In the genomic region with DNA sequence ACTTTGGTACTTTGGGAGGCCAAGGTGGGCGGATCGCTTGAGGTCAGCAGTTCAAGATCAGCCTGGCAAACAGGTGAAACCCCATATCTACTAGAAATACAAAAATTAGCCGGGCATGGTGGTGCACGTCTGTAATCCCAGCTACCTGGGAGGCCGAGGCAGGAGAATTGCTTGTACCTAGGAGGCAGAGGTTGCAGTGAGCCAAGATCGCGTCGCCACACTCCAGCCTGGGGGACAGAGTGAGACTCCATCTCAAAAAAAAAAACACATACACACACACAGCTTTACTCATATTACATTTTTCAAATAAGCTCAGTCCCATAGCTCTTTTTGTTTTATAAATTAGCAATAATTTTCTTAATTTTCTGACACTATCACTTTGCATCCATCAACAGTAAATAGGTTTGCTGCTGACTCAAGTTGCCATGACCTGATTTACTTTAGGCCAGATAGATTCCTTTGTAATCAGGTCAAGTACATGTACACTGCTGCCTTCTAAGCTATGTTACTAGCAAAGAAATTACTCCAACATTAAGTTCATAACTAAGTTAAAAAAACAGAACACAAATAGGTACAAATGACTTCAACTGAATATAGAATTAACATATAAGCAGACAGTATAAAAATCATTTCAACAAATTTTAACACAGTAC, we compare ENCODE assay signal across 17 cellular contexts.
"Had no signal": no experiment of that assay in that cellular context is flagged by ENCODE, and none has a peak within 500 bp of the region (broad histone marks: within the 10 kb centered on the region; RNA-seq: fewer than 3 reads in every experiment).

No MANE protein-coding gene starts in this region.

- H3K27me3 Mint-ChIP-seq: natural killer cell treated with Interleukin-12 subunit alpha and Interleukin-12 subunit beta and Interleukin-15 and Interleukin-18, amount 100 ng/mL, for 72 hours had no signal

- H3K4me3 Mint-ChIP-seq: natural killer cell treated with Interleukin-12 subunit alpha and Interleukin-12 subunit beta and Interleukin-15 and Interleukin-18, amount 100 ng/mL, for 72 hours; neural progenitor cell had no signal

- H3K4me1 Mint-ChIP-seq: neural progenitor cell had no signal

- DNase-seq: effector CD8-positive, alpha-beta T cell; foreskin melanocyte; kidney; left colon; left ventricle myocardium superior; mesenchymal stem cell; ovary; sigmoid colon; stimulated activated CD4-positive, alpha-beta T cell treated with anti-CD3 and anti-CD28 coated beads, Interleukin-12 subunit alpha, Interleukin-12 subunit beta, amount 100 ng/mL, for 4 hours; stimulated activated naive CD4-positive, alpha-beta T cell treated with Interleukin-2 at 50 U/mL for 16 hours; transverse colon had no signal

- H3K9me3 Mint-ChIP-seq: natural killer cell treated with Interleukin-12 subunit alpha and Interleukin-12 subunit beta and Interleukin-15 and Interleukin-18, amount 100 ng/mL, for 72 hours; neural progenitor cell had no signal

- H3K27ac ChIP-seq: coronary artery, hepatocyte, neural progenitor cell, ovary, sigmoid colon, skin epidermis, thoracic aorta, transverse colon had no signal

- H3K27ac Mint-ChIP-seq: natural killer cell treated with Interleukin-12 subunit alpha and Interleukin-12 subunit beta and Interleukin-15 and Interleukin-18, amount 100 ng/mL, for 72 hours; neural progenitor cell had no signal

- ATAC-seq: left colon; left ventricle myocardium superior; natural killer cell treated with Interleukin-12 subunit alpha and Interleukin-12 subunit beta and Interleukin-15 and Interleukin-18, amount 100 ng/mL, for 72 hours had no signal

- FAIRE-seq: kidney had no signal
